ENCODE assay signal across 21 cellular contexts in the genomic region with DNA sequence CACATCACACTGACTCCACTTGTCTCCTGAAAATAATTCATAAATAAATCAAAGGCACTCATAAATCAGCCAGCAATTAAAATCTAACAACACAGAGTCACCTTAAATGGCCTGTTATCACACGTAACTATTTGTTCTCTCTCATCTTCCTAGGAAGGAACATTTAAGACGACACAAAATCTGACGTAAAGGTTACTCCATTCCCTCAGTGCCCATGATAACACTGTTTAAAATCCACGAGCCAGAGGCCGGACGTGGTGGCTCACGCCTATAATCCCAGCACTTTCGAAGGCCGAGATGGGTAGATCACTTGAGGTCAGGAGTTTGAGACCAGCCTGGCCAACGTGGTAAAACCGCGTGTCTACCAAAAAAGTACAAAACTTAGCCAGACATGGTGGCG. TPM values are rescaled to one million over a fixed set of nuclear protein-coding genes. Genes with fewer than 3 reads are reported as not detected.
"Had no signal": no experiment of that assay in that cellular context is flagged by ENCODE, and none has a peak within 500 bp of the region (broad histone marks: within the 10 kb centered on the region; RNA-seq: fewer than 3 reads in every experiment).

No MANE protein-coding gene starts in this region.

- H3K36me3 ChIP-seq: breast epithelium, gastroesophageal sphincter had no signal

- FAIRE-seq: islet of Langerhans had no signal

- DNase-seq: activated CD4-positive, alpha-beta T cell treated with anti-CD3 and anti-CD28 coated beads, Interleukin-2, amount 50 U/mL, for 4 hours; activated naive CD4-positive, alpha-beta T cell; activated naive CD8-positive, alpha-beta T cell treated with anti-CD3 and anti-CD28 coated beads, Interleukin-2, amount 10 ng/mL, durations not matched to agents 7 days and 5 days; activated T-cell treated with anti-CD3 and anti-CD28 coated beads for 4 hours; cerebellar nuclear complex; dermis blood vessel endothelial cell; erythroblast; heart right ventricle; midbrain; naive thymus-derived CD4-positive, alpha-beta T cell; right cardiac atrium; stimulated activated CD4-positive, alpha-beta T cell treated with anti-CD3 and anti-CD28 coated beads, Interleukin-4, amount 100 ng/mL, for 4 hours; stimulated activated CD8-positive, alpha-beta memory T cell treated with anti-CD3 and anti-CD28 coated beads, Interleukin-4, amount 100 ng/mL, for 48 hours; stimulated activated naive CD4-positive, alpha-beta T cell treated with Interleukin-2 at 50 U/mL for 16 hours had no signal

- H3K4me1 Mint-ChIP-seq: activated naive CD8-positive, alpha-beta T cell treated with anti-CD3 and anti-CD28 coated beads, Interleukin-2, amount 10 ng/mL, durations not matched to agents 7 days and 5 days; naive thymus-derived CD4-positive, alpha-beta T cell had no signal

- H3K4me3 Mint-ChIP-seq: activated naive CD8-positive, alpha-beta T cell treated with anti-CD3 and anti-CD28 coated beads, Interleukin-2, amount 10 ng/mL, durations not matched to agents 7 days and 5 days; naive thymus-derived CD4-positive, alpha-beta T cell had no signal

- H3K9me3 ChIP-seq: breast epithelium, gastroesophageal sphincter, heart right ventricle, suprapubic skin had no signal

- H3K4me1 ChIP-seq: breast epithelium, gastroesophageal sphincter had no signal

- H3K27ac Mint-ChIP-seq: activated naive CD8-positive, alpha-beta T cell treated with anti-CD3 and anti-CD28 coated beads, Interleukin-2, amount 10 ng/mL, durations not matched to agents 7 days and 5 days; naive thymus-derived CD4-positive, alpha-beta T cell had no signal

- H3K27me3 ChIP-seq: breast epithelium, gastroesophageal sphincter, heart right ventricle, suprapubic skin had no signal

- H3K27ac ChIP-seq: breast epithelium, gastroesophageal sphincter, heart right ventricle, suprapubic skin had no signal

- H3K4me2 ChIP-seq: smooth muscle cell had no signal

- H3K4me3 ChIP-seq: breast epithelium, gastroesophageal sphincter, heart right ventricle, lung, smooth muscle cell, suprapubic skin had no signal

- ATAC-seq: activated CD4-positive, CD25-positive, alpha-beta regulatory T cell treated with anti-CD3 and anti-CD28 coated beads, Interleukin-2, amount 50 U/mL, for 24 hours; gastroesophageal sphincter; heart right ventricle; naive thymus-derived CD4-positive, alpha-beta T cell; right cardiac atrium had no signal

- H3K36me3 Mint-ChIP-seq: activated naive CD8-positive, alpha-beta T cell treated with anti-CD3 and anti-CD28 coated beads, Interleukin-2, amount 10 ng/mL, durations not matched to agents 7 days and 5 days; naive thymus-derived CD4-positive, alpha-beta T cell had no signal

- H3K9me3 Mint-ChIP-seq: activated naive CD8-positive, alpha-beta T cell treated with anti-CD3 and anti-CD28 coated beads, Interleukin-2, amount 10 ng/mL, durations not matched to agents 7 days and 5 days had no signal

RNA-seq across cellular contexts. Expression of a gene that starts 56.4 kb away (rescaled TPM):
- total RNA-seq: activated naive CD8-positive, alpha-beta T cell treated with anti-CD3 and anti-CD28 coated beads, Interleukin-2, amount 10 ng/mL, durations not matched to agents 7 days and 5 days had no signal
